ENCODE assay signal across 30 cellular contexts in genomic region chr18:7288544-7288943, GRCh38. TPM values are rescaled to one million over a fixed set of nuclear protein-coding genes. Genes with fewer than 3 reads are reported as not detected.
DNase-seq lines count a peak whose midpoint lies in the region; FAIRE-seq and TF ChIP-seq lines count a peak whose summit lies in the region.
"Had no signal": no experiment of that assay in that cellular context is flagged by ENCODE, and none has a peak within 500 bp of the region (broad histone marks: within the 10 kb centered on the region; RNA-seq: fewer than 3 reads in every experiment).

No MANE protein-coding gene starts in this region.

- no peak overlapping the region for H2BK12ac ChIP-seq in trophoblast cell (ENCODE audit: low read length)

- peaks cover 19% of the 10 kb centered on the region for H3K9me3 Mint-ChIP-seq in neural progenitor cell

- no peak overlapping the region for H2AK5ac ChIP-seq in trophoblast cell (ENCODE audit: low read length)

- peaks cover 25% of the 10 kb centered on the region for H3K4me1 Mint-ChIP-seq in neural progenitor cell
- H3K4me1 Mint-ChIP-seq: CD4-positive, alpha-beta memory T cell; CD4-positive, CD25-positive, alpha-beta regulatory T cell; CD8-positive, alpha-beta memory T cell had no signal

- H3F3A ChIP-seq in neural progenitor cell (ENCODE audit: low read depth), result peaks cover 19% of the 10 kb centered on the region

- H2BK5ac ChIP-seq in trophoblast cell (ENCODE audit: low read depth, low read length, poor library complexity), result no peak overlapping the region

- no peak overlapping the region for H4K12ac ChIP-seq in trophoblast cell (ENCODE audit: low read depth, low read length)

- no peaks in the 10 kb centered on the region for H3K36me3 ChIP-seq in bronchial epithelial cell (ENCODE audit: control insufficient read depth, insufficient read depth, low read length)
- H3K36me3 ChIP-seq in neural progenitor cell, result peaks cover 4% of the 10 kb centered on the region
- no peaks in the 10 kb centered on the region for H3K36me3 ChIP-seq in trophoblast cell (ENCODE audit: control insufficient read depth in 1 of 2, insufficient read depth in 2 of 2, low read length in 2 of 2)
- H3K36me3 ChIP-seq: BE2C, BLaER1 had no signal

- H3K9ac ChIP-seq in neural progenitor cell (no peak overlapping the region), trophoblast cell (ENCODE audit: low read length) (no peak overlapping the region)
- H3K9ac ChIP-seq: BLaER1 had no signal

- H2BK120ac ChIP-seq in trophoblast cell (ENCODE audit: insufficient read depth, low read length, poor library complexity), result no peak overlapping the region

- H3K4me1 ChIP-seq in neural progenitor cell (peaks cover 35% of the 10 kb centered on the region), trophoblast cell (ENCODE audit: control insufficient read depth in 1 of 2, insufficient read depth in 2 of 2, low read length in 2 of 2) (no peaks in the 10 kb centered on the region)
- H3K4me1 ChIP-seq: BE2C had no signal

- H3K14ac ChIP-seq in trophoblast cell (ENCODE audit: low read length), result no peak overlapping the region

- H3K27ac Mint-ChIP-seq in neural progenitor cell, result no peak overlapping the region
- H3K27ac Mint-ChIP-seq: CD14-positive monocyte; CD4-positive, alpha-beta memory T cell; CD4-positive, CD25-positive, alpha-beta regulatory T cell; CD8-positive, alpha-beta memory T cell had no signal

- H2AFZ ChIP-seq in neural progenitor cell (replicated peaks) (no peak overlapping the region), trophoblast cell (ENCODE audit: insufficient read depth, low read length, poor library complexity) (no peak overlapping the region)

- H3K4me3 Mint-ChIP-seq in neural progenitor cell, result no peak overlapping the region
- H3K4me3 Mint-ChIP-seq: CD14-positive monocyte; CD4-positive, alpha-beta memory T cell; CD4-positive, CD25-positive, alpha-beta regulatory T cell; CD8-positive, alpha-beta memory T cell had no signal

- no peaks in the 10 kb centered on the region for H4K20me1 ChIP-seq in neural progenitor cell (ENCODE audit: low read depth)
- H4K20me1 ChIP-seq: BLaER1 had no signal

- H4K91ac ChIP-seq in trophoblast cell (ENCODE audit: low read depth, low read length), result no peak overlapping the region

- no peaks in the 10 kb centered on the region for H3K9me3 ChIP-seq in neural progenitor cell (ENCODE audit: low read depth)
- H3K9me3 ChIP-seq in trophoblast cell (ENCODE audit: insufficient read depth, low read depth, low read length), result no peaks in the 10 kb centered on the region
- H3K9me3 ChIP-seq: BE2C had no signal

- H3K23ac ChIP-seq in trophoblast cell (ENCODE audit: low read length), result peak overlapping the region; percentile 32

- no peak for DNase-seq in bronchial epithelial cell (ENCODE audit: low read depth)
- DNase-seq in neural progenitor cell (ENCODE audit: low spot score), result no peak
- no peak for DNase-seq in trophoblast cell
- no peak for DNase-seq in iPS-NIHi7 (ENCODE audit: extremely low spot score)
- DNase-seq in head of caudate nucleus, result no peak
- DNase-seq: 8988T; ACHN; BE2C; C1 segment of cervical spinal cord; CD4-positive, alpha-beta memory T cell; CD4-positive, CD25-positive, alpha-beta regulatory T cell; CD8-positive, alpha-beta memory T cell; COR-L47; DMS 273 treated with DMSO at 0.1 percent for 48 hours; DMS153; DMS53; DMS79; DND-41; EL; GDM1 had no signal

- no peak overlapping the region for H3K4ac ChIP-seq in trophoblast cell (ENCODE audit: low read depth, low read length)

- H3K79me2 ChIP-seq in neural progenitor cell (ENCODE audit: low read depth) (no peaks in the 10 kb centered on the region), trophoblast cell (ENCODE audit: control insufficient read depth, insufficient read depth, low read length, poor library complexity) (no peaks in the 10 kb centered on the region)

- no peaks in the 10 kb centered on the region for H3K27me3 Mint-ChIP-seq in neural progenitor cell (ENCODE audit: insufficient read depth, low read depth)
- H3K27me3 Mint-ChIP-seq: CD4-positive, alpha-beta memory T cell; CD4-positive, CD25-positive, alpha-beta regulatory T cell; CD8-positive, alpha-beta memory T cell had no signal

- H3K79me1 ChIP-seq in trophoblast cell (ENCODE audit: low read length), result no peaks in the 10 kb centered on the region

- intact Hi-C loops in head of caudate nucleus (cut with DNase I), result no loop called here

- peak overlapping the region; percentile 65 for H3K4me2 ChIP-seq in neural progenitor cell
- no peak overlapping the region for H3K4me2 ChIP-seq in trophoblast cell (ENCODE audit: low read length)
- H3K4me2 ChIP-seq: BLaER1 had no signal

- H3K27me3 ChIP-seq in bronchial epithelial cell (ENCODE audit: control insufficient read depth, insufficient read depth, low read length) (no peaks in the 10 kb centered on the region), neural progenitor cell (no peaks in the 10 kb centered on the region), trophoblast cell (ENCODE audit: insufficient read depth, low read length) (no peaks in the 10 kb centered on the region)
- H3K27me3 ChIP-seq: BE2C, BLaER1 had no signal

- FAIRE-seq in bronchial epithelial cell (lab: Jason Lieb, UNC), result peak; percentile 50
- FAIRE-seq: A204.1, GM12878, GM12892, GM18507 had no signal

- H3K36me3 Mint-ChIP-seq in neural progenitor cell, result no peaks in the 10 kb centered on the region
- H3K36me3 Mint-ChIP-seq: CD14-positive monocyte; CD4-positive, alpha-beta memory T cell; CD4-positive, CD25-positive, alpha-beta regulatory T cell; CD8-positive, alpha-beta memory T cell had no signal

- no peak overlapping the region for H3K27ac ChIP-seq in neural progenitor cell
- H3K27ac ChIP-seq in trophoblast cell (ENCODE audit: low read depth, low read length), result no peak overlapping the region
- H3K27ac ChIP-seq: BLaER1 had no signal

- TF ChIP-seq CTCF in bronchial epithelial cell (IDR thresholded peaks at IDR 0.05; ENCODE audit: insufficient read depth, low read length, severe bottlenecking), result no peak
- TF ChIP-seq CTCF in neural progenitor cell (IDR thresholded peaks at IDR 0.05), result no peak

- H4K8ac ChIP-seq in trophoblast cell (ENCODE audit: low read depth, low read length), result no peak overlapping the region

- H3K4me3 ChIP-seq in bronchial epithelial cell (ENCODE audit: low read depth, low read length) (no peak overlapping the region), neural progenitor cell (no peak overlapping the region), trophoblast cell (ENCODE audit: low read depth, low read length) (no peak overlapping the region)
- H3K4me3 ChIP-seq: BLaER1, GM12878 had no signal

- no peak overlapping the region for H3K18ac ChIP-seq in trophoblast cell (ENCODE audit: low read length)

- WGBS in trophoblast cell (ENCODE audit: extremely low coverage, insufficient coverage, insufficient read length), result no CpG with 5 or more reads among the region's 6 CpGs

RNA-seq across cellular contexts. Expression of gene LRRC30, which starts 57.7 kb away (rescaled TPM):
- total RNA-seq in bronchial epithelial cell, result not detected in 2 replicates
- not detected in 2 replicates for total RNA-seq in neural progenitor cell (ENCODE audit: low replicate concordance)
- polyA plus RNA-seq in trophoblast cell (2013), result not detected in 2 replicates
- total RNA-seq: A673; CD4-positive, alpha-beta memory T cell; CD4-positive, CD25-positive, alpha-beta regulatory T cell; CD8-positive, alpha-beta memory T cell; Daoy; G401; GM12878 had no signal
- polyA plus RNA-seq: AG04450; CD14-positive monocyte; CD4-positive, alpha-beta memory T cell; CD4-positive, CD25-positive, alpha-beta regulatory T cell; CD8-positive, alpha-beta memory T cell; GM12878 had no signal
